ENCODE assay signal across 1 cellular context in genomic region chr1:20507564-20508410, GRCh38.
TF ChIP-seq lines count a peak whose summit lies in the region.

Gene MUL1 (minus strand): TSS chr1:20508151. CDS start chr1:20508024, 127 bp downstream.

TF ChIP-seq in HepG2, 621 proteins besides CTCF, POLR2A, EP300 and RAD21 (continued from another document and continues in another):
- TF ChIP-seq, protein P1, sequence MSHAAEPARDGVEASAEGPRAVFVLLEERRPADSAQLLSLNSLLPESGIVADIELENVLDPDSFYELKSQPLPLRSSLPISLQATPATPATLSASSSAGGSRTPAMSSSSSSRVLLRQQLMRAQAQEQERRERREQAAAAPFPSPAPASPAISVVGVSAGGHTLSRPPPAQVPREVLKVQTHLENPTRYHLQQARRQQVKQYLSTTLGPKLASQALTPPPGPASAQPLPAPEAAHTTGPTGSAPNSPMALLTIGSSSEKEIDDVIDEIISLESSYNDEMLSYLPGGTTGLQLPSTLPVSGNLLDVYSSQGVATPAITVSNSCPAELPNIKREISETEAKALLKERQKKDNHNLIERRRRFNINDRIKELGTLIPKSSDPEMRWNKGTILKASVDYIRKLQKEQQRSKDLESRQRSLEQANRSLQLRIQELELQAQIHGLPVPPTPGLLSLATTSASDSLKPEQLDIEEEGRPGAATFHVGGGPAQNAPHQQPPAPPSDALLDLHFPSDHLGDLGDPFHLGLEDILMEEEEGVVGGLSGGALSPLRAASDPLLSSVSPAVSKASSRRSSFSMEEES (CRISPR knock-in tag; IDR thresholded peaks at IDR 0.05), result no peak
- peak; percentile 94 for TF ChIP-seq RBFOX2 (IDR thresholded peaks at IDR 0.05; ENCODE audit: low read depth, low read length)
- peak; percentile 88; the same call in 1 of the 2 replicates for TF ChIP-seq ZNF703 (CRISPR knock-in tag; IDR thresholded peaks at IDR 0.05; ENCODE audit: borderline replicate concordance)
- TF ChIP-seq ZNF747 (CRISPR knock-in tag; IDR thresholded peaks at IDR 0.05; ENCODE audit: borderline replicate concordance), result peak; percentile 75; the same call in 1 of the 2 replicates
- TF ChIP-seq GABPB1 (CRISPR knock-in tag; IDR thresholded peaks at IDR 0.05), result peak; percentile 100
- peak; percentile 70; the same call in 1 of the 2 replicates for TF ChIP-seq SATB2 (CRISPR knock-in tag; IDR thresholded peaks at IDR 0.05)
- peak; percentile 68; the same call in 1 of the 2 replicates for TF ChIP-seq MAF1 (CRISPR knock-in tag; IDR thresholded peaks at IDR 0.05; ENCODE audit: borderline replicate concordance)
- no peak for TF ChIP-seq SNRNP70 (IDR thresholded peaks at IDR 0.05; ENCODE audit: low read depth, low read length)
- TF ChIP-seq, protein P2, sequence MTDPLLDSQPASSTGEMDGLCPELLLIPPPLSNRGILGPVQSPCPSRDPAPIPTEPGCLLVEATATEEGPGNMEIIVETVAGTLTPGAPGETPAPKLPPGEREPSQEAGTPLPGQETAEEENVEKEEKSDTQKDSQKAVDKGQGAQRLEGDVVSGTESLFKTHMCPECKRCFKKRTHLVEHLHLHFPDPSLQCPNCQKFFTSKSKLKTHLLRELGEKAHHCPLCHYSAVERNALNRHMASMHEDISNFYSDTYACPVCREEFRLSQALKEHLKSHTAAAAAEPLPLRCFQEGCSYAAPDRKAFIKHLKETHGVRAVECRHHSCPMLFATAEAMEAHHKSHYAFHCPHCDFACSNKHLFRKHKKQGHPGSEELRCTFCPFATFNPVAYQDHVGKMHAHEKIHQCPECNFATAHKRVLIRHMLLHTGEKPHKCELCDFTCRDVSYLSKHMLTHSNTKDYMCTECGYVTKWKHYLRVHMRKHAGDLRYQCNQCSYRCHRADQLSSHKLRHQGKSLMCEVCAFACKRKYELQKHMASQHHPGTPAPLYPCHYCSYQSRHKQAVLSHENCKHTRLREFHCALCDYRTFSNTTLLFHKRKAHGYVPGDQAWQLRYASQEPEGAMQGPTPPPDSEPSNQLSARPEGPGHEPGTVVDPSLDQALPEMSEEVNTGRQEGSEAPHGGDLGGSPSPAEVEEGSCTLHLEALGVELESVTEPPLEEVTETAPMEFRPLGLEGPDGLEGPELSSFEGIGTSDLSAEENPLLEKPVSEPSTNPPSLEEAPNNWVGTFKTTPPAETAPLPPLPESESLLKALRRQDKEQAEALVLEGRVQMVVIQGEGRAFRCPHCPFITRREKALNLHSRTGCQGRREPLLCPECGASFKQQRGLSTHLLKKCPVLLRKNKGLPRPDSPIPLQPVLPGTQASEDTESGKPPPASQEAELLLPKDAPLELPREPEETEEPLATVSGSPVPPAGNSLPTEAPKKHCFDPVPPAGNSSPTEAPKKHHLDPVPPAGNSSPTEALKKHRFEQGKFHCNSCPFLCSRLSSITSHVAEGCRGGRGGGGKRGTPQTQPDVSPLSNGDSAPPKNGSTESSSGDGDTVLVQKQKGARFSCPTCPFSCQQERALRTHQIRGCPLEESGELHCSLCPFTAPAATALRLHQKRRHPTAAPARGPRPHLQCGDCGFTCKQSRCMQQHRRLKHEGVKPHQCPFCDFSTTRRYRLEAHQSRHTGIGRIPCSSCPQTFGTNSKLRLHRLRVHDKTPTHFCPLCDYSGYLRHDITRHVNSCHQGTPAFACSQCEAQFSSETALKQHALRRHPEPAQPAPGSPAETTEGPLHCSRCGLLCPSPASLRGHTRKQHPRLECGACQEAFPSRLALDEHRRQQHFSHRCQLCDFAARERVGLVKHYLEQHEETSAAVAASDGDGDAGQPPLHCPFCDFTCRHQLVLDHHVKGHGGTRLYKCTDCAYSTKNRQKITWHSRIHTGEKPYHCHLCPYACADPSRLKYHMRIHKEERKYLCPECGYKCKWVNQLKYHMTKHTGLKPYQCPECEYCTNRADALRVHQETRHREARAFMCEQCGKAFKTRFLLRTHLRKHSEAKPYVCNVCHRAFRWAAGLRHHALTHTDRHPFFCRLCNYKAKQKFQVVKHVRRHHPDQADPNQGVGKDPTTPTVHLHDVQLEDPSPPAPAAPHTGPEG (CRISPR knock-in tag; IDR thresholded peaks at IDR 0.05), result peak; percentile 74; the same call in 1 of the 2 replicates
- TF ChIP-seq NPAS2 (CRISPR knock-in tag; IDR thresholded peaks at IDR 0.05; ENCODE audit: borderline replicate concordance), result no peak
- TF ChIP-seq ZFX (CRISPR knock-in tag; IDR thresholded peaks at IDR 0.05; ENCODE audit: low read depth), result peak; percentile 99
- peak; percentile 8 to 77 for TF ChIP-seq REST (IDR thresholded peaks at IDR 0.05; ENCODE audit: borderline replicate concordance in 1 of 2, low read depth in 1 of 2, low read length in 2 of 2)
- TF ChIP-seq SMARCE1 (IDR thresholded peaks at IDR 0.05; ENCODE audit: borderline replicate concordance), result no peak
- TF ChIP-seq HDAC2 (CRISPR knock-in tag; IDR thresholded peaks at IDR 0.05), result peak; percentile 77
- peak; percentile 74; the same call in 1 of the 2 replicates for TF ChIP-seq KAT7 (CRISPR knock-in tag; IDR thresholded peaks at IDR 0.05; ENCODE audit: borderline replicate concordance)
- TF ChIP-seq, protein P3, sequence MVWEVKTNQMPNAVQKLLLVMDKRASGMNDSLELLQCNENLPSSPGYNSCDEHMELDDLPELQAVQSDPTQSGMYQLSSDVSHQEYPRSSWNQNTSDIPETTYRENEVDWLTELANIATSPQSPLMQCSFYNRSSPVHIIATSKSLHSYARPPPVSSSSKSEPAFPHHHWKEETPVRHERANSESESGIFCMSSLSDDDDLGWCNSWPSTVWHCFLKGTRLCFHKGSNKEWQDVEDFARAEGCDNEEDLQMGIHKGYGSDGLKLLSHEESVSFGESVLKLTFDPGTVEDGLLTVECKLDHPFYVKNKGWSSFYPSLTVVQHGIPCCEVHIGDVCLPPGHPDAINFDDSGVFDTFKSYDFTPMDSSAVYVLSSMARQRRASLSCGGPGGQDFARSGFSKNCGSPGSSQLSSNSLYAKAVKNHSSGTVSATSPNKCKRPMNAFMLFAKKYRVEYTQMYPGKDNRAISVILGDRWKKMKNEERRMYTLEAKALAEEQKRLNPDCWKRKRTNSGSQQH (CRISPR knock-in tag; IDR thresholded peaks at IDR 0.05; ENCODE audit: low read depth), result peak; percentile 60; the same call in 1 of the 2 replicates
- TF ChIP-seq, protein P4, sequence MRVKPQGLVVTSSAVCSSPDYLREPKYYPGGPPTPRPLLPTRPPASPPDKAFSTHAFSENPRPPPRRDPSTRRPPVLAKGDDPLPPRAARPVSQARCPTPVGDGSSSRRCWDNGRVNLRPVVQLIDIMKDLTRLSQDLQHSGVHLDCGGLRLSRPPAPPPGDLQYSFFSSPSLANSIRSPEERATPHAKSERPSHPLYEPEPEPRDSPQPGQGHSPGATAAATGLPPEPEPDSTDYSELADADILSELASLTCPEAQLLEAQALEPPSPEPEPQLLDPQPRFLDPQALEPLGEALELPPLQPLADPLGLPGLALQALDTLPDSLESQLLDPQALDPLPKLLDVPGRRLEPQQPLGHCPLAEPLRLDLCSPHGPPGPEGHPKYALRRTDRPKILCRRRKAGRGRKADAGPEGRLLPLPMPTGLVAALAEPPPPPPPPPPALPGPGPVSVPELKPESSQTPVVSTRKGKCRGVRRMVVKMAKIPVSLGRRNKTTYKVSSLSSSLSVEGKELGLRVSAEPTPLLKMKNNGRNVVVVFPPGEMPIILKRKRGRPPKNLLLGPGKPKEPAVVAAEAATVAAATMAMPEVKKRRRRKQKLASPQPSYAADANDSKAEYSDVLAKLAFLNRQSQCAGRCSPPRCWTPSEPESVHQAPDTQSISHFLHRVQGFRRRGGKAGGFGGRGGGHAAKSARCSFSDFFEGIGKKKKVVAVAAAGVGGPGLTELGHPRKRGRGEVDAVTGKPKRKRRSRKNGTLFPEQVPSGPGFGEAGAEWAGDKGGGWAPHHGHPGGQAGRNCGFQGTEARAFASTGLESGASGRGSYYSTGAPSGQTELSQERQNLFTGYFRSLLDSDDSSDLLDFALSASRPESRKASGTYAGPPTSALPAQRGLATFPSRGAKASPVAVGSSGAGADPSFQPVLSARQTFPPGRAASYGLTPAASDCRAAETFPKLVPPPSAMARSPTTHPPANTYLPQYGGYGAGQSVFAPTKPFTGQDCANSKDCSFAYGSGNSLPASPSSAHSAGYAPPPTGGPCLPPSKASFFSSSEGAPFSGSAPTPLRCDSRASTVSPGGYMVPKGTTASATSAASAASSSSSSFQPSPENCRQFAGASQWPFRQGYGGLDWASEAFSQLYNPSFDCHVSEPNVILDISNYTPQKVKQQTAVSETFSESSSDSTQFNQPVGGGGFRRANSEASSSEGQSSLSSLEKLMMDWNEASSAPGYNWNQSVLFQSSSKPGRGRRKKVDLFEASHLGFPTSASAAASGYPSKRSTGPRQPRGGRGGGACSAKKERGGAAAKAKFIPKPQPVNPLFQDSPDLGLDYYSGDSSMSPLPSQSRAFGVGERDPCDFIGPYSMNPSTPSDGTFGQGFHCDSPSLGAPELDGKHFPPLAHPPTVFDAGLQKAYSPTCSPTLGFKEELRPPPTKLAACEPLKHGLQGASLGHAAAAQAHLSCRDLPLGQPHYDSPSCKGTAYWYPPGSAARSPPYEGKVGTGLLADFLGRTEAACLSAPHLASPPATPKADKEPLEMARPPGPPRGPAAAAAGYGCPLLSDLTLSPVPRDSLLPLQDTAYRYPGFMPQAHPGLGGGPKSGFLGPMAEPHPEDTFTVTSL (CRISPR knock-in tag; IDR thresholded peaks at IDR 0.05; ENCODE audit: borderline replicate concordance), result peak; percentile 70
- peak; percentile 72; the same call in 1 of the 2 replicates for TF ChIP-seq BRD4 (CRISPR knock-in tag; IDR thresholded peaks at IDR 0.05)
- no peak for TF ChIP-seq IKZF4 (CRISPR knock-in tag; IDR thresholded peaks at IDR 0.05; ENCODE audit: borderline replicate concordance, low read depth, not compliant biosample characterization)
- TF ChIP-seq MEIS2 (CRISPR knock-in tag; IDR thresholded peaks at IDR 0.05), result peak; percentile 90
- TF ChIP-seq, protein P5, sequence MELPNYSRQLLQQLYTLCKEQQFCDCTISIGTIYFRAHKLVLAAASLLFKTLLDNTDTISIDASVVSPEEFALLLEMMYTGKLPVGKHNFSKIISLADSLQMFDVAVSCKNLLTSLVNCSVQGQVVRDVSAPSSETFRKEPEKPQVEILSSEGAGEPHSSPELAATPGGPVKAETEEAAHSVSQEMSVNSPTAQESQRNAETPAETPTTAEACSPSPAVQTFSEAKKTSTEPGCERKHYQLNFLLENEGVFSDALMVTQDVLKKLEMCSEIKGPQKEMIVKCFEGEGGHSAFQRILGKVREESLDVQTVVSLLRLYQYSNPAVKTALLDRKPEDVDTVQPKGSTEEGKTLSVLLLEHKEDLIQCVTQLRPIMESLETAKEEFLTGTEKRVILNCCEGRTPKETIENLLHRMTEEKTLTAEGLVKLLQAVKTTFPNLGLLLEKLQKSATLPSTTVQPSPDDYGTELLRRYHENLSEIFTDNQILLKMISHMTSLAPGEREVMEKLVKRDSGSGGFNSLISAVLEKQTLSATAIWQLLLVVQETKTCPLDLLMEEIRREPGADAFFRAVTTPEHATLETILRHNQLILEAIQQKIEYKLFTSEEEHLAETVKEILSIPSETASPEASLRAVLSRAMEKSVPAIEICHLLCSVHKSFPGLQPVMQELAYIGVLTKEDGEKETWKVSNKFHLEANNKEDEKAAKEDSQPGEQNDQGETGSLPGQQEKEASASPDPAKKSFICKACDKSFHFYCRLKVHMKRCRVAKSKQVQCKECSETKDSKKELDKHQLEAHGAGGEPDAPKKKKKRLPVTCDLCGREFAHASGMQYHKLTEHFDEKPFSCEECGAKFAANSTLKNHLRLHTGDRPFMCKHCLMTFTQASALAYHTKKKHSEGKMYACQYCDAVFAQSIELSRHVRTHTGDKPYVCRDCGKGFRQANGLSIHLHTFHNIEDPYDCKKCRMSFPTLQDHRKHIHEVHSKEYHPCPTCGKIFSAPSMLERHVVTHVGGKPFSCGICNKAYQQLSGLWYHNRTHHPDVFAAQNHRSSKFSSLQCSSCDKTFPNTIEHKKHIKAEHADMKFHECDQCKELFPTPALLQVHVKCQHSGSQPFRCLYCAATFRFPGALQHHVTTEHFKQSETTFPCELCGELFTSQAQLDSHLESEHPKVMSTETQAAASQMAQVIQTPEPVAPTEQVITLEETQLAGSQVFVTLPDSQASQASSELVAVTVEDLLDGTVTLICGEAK (IDR thresholded peaks at IDR 0.05), result peak; percentile 94
- TF ChIP-seq, protein P5 (CRISPR knock-in tag; IDR thresholded peaks at IDR 0.05), result peak; percentile 78
